Comparison of ENCODE assay signal across 8 cellular contexts in the genomic region with DNA sequence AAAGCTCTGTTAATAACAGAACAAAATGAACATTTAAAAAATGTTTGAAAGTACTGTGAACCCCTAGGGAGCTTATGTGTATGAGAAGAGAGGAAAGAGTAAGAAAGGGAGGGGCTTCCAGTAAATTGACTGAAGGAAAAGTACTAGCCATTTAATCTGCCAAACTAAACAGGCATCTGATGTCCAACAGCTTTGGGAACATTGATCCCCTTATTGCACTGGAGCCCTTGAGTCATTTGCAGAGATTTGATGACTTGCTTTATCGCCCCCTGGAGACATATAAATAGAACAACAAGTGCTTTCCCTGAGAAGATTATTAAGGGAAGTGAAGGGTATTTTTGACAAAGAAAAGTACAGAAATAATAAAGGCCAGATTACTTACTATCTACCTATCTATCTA.
DNase-seq lines count a peak whose midpoint lies in the region; ATAC-seq, FAIRE-seq and TF ChIP-seq lines count a peak whose summit lies in the region.

No MANE protein-coding gene starts in this region.

- H4K91ac ChIP-seq in H1 (replicated peaks; ENCODE audit: insufficient read length, low read length): no peak overlapping the region

- H4K8ac ChIP-seq in H1 (ENCODE audit: extremely low read depth, insufficient read depth, low read length): no peak overlapping the region

- no peak overlapping the region for H4K5ac ChIP-seq in H1 (ENCODE audit: insufficient read length, low read depth, low read length)

- no peak overlapping the region for H2BK20ac ChIP-seq in H1 (ENCODE audit: low read length)

- 0% methylated on average over 1 of the region's 1 CpG; no CpG with 5 or more reads in 1 of the 2 experiments for WGBS in H1 (ENCODE audit: extremely low coverage in 1 of 2, insufficient coverage in 1 of 2, insufficient read length in 1 of 2, insufficient replicate concordance in 2 of 2, low coverage in 1 of 2, low lambda C conversion rate in 2 of 2, missing lambda C conversion rate in 1 of 2), 2 experiments

- no peak overlapping the region for H3K14ac ChIP-seq in H1 (ENCODE audit: insufficient read length)

- no peak for TF ChIP-seq EP300 in H1 (IDR thresholded peaks at IDR 0.05; ENCODE audit: borderline replicate concordance in 1 of 2, low read depth in 2 of 2, low read length in 2 of 2)

- TF ChIP-seq RAD21 in H1 (IDR thresholded peaks at IDR 0.05 in 1 of 2, conservative IDR thresholded peaks at IDR 0.05 in 1 of 2; ENCODE audit: low read depth in 2 of 2, low read length in 2 of 2): peak; percentile 39 to 55

- ATAC-seq in mucosa of descending colon (peak; percentile 40), HG02678 (IDR thresholded peaks at IDR 0.05; ENCODE audit: unreplicated experiment) (no peak)

- H3K4me1 ChIP-seq in H1 (replicated peaks in 1 of 4; ENCODE audit: control insufficient read depth in 3 of 4, insufficient read depth in 4 of 4, low read length in 3 of 4): no peaks in the 10 kb centered on the region
- no peaks in the 10 kb centered on the region for H3K4me1 ChIP-seq in mucosa of descending colon (ENCODE audit: low read depth)

- no peaks in the 10 kb centered on the region for H3K79me1 ChIP-seq in H1 (ENCODE audit: low read depth, low read length)

- intact Hi-C loops in mucosa of descending colon (cut with DNase I, micrococcal nuclease): no loop called here

- H3K36me3 ChIP-seq in H1 (ENCODE audit: control insufficient read depth in 2 of 4, insufficient read depth in 4 of 4, low read length in 3 of 4) (no peaks in the 10 kb centered on the region), mucosa of descending colon (ENCODE audit: low read depth) (no peaks in the 10 kb centered on the region), MG63 (no peaks in the 10 kb centered on the region)

- no peak overlapping the region for H2BK15ac ChIP-seq in H1 (ENCODE audit: low read length)

- no peaks in the 10 kb centered on the region for H4K20me1 ChIP-seq in H1 (replicated peaks in 1 of 2; ENCODE audit: control insufficient read depth in 1 of 2, insufficient read depth in 2 of 2, low read length in 2 of 2)

- no peak overlapping the region for H2BK5ac ChIP-seq in H1 (ENCODE audit: low read depth, low read length)

- no peak overlapping the region for H3K23ac ChIP-seq in H1 (ENCODE audit: insufficient read length)

- H3K56ac ChIP-seq in H1 (replicated peaks; ENCODE audit: insufficient read length, low read depth, low read length): no peak overlapping the region

- H2BK120ac ChIP-seq in H1 (replicated peaks; ENCODE audit: low read depth, low read length): no peak overlapping the region

- DNase-seq in AG09319 (ENCODE audit: extremely low read depth, low read depth) (peak; percentile 20), H1 (ENCODE audit: low read depth in 1 of 2, low spot score in 2 of 2) (no peak), mucosa of descending colon (no peak), OCI-M2 (lab: John Stamatoyannopoulos, UW; ENCODE audit: unreplicated experiment) (no peak), MG63 (no peak)
- DNase-seq in activated T-cell treated with anti-CD3 and anti-CD28 coated beads, Interleukin-2, amount 50 U/mL, for 1 hour: no peak

- H2AFZ ChIP-seq in H1 (ENCODE audit: low read length): no peak overlapping the region

- no peaks in the 10 kb centered on the region for H3K23me2 ChIP-seq in H1 (ENCODE audit: low read depth, low read length)

- CTCF ChIA-PET in H1 (lab: Charles Lee; ENCODE audit: partially characterized antibody): interaction anchor here (0.7 to 1.4 kb wide), 7 partner anchors 9 to 161 kb away, joined by 3 to 5 read pairs (median 3); no protein-coding TSS in a partner anchor

- no peak overlapping the region for H3K4me2 ChIP-seq in H1 (ENCODE audit: insufficient read depth in 1 of 2, low read depth in 2 of 2, low read length in 2 of 2)

- no peak overlapping the region for H3K4ac ChIP-seq in H1 (replicated peaks; ENCODE audit: insufficient read length, low read depth, low read length)

- H3K9me3 ChIP-seq in H1 (ENCODE audit: insufficient read depth in 2 of 2, low read depth in 1 of 2, low read length in 1 of 2): no peaks in the 10 kb centered on the region; a peak in 1 of 4 replicates
- no peaks in the 10 kb centered on the region for H3K9me3 ChIP-seq in mucosa of descending colon
- no peaks in the 10 kb centered on the region for H3K9me3 ChIP-seq in MG63

- POLR2A ChIA-PET in H1 (lab: Charles Lee; ENCODE audit: partially characterized antibody): no interaction called here

- no peak overlapping the region for H3K18ac ChIP-seq in H1 (ENCODE audit: extremely low read depth, low read length)

- no peak overlapping the region for H2BK12ac ChIP-seq in H1 (ENCODE audit: low read depth, low read length)

- H3K27me3 ChIP-seq in H1 (replicated peaks in 1 of 4; ENCODE audit: control insufficient read depth in 3 of 4, extremely low read depth in 1 of 4, insufficient read depth in 3 of 4, low read length in 3 of 4): no peaks in the 10 kb centered on the region
- no peaks in the 10 kb centered on the region for H3K27me3 ChIP-seq in MG63

- H3K4me3 ChIP-seq in H1 (ENCODE audit: extremely low read depth in 1 of 4, insufficient read depth in 2 of 4, low read depth in 3 of 4, low read length in 4 of 4) (no peak overlapping the region), mucosa of descending colon (no peak overlapping the region), MG63 (no peak overlapping the region)

- peak; percentile 45 for FAIRE-seq in H1 (lab: Jason Lieb, UNC)

- TF ChIP-seq CTCF in AG09319 (IDR thresholded peaks at IDR 0.05; ENCODE audit: low read depth, low read length) (peak; percentile 53), LNCAP (IDR thresholded peaks at IDR 0.05) (peak; percentile 52), H1 (IDR thresholded peaks at IDR 0.05; ENCODE audit: control extremely low read depth in 1 of 3, insufficient read depth in 1 of 3, low read depth in 1 of 3, low read length in 3 of 3) (peak in 2 of 3 experiments; percentile 32 to 49; a peak in 2 of 4 replicates), mucosa of descending colon (IDR thresholded peaks at IDR 0.05) (no peak)

- no peak for TF ChIP-seq POLR2A in H1 (IDR thresholded peaks at IDR 0.05; ENCODE audit: control extremely low read depth in 1 of 2, low read depth in 2 of 2, low read length in 2 of 2)

- no peak overlapping the region for H3K9ac ChIP-seq in H1 (replicated peaks in 1 of 4; ENCODE audit: extremely low read depth in 1 of 4, low read depth in 3 of 4, low read length in 3 of 4)

- no peak overlapping the region for H3K27ac ChIP-seq in H1 (ENCODE audit: low read depth, low read length)

- H3K79me2 ChIP-seq in H1 (ENCODE audit: control insufficient read depth in 1 of 2, insufficient read depth in 2 of 2, low read length in 2 of 2): no peaks in the 10 kb centered on the region

- H2AK5ac ChIP-seq in H1 (ENCODE audit: low read depth, low read length): no peak overlapping the region

TF ChIP-seq in H1, 55 proteins besides CTCF, POLR2A, EP300 and RAD21:
- TF ChIP-seq KDM1A (IDR thresholded peaks at IDR 0.05; ENCODE audit: borderline replicate concordance, low read length) (no peak), CEBPB (IDR thresholded peaks at IDR 0.05; ENCODE audit: low read depth, low read length) (no peak), TAF7 (optimal IDR thresholded peaks at IDR 0.05; ENCODE audit: borderline replicate concordance, low read depth, low read length) (no peak)
